Comparison of ENCODE assay signal across 18 cellular contexts in the genomic region with DNA sequence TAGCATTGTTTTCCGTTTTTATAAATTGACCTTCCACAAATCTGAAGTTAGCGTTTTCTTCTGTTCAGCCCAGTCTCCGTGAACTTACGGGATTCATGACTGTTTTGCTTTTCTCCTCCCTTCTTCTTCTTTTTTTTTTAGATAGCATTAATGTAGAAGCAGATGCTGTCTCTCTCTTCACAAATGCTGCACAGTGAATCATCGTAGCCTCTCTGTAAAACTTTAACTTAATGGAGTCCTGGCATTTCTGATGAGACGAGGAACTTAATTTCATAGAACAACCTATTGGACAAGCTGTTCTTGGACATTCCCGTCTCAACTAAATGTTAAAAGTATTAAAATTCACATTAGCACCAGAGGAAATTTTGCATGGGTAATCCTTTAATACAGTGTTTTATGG.
"Had no signal": no experiment of that assay in that cellular context is flagged by ENCODE, and none has a peak within 500 bp of the region (broad histone marks: within the 10 kb centered on the region; RNA-seq: fewer than 3 reads in every experiment).

No MANE protein-coding gene starts in this region.

- H3K27me3 Mint-ChIP-seq: activated CD8-positive, alpha-beta memory T cell treated with anti-CD3 and anti-CD28 coated beads, Interleukin-2, amount 10 ng/mL, durations not matched to agents 7 days and 5 days; brain had no signal

- H3K4me1 ChIP-seq: testis, upper lobe of left lung had no signal

- H3K27me3 ChIP-seq: testis, upper lobe of left lung had no signal

- H3K36me3 ChIP-seq: upper lobe of left lung had no signal

- H3K9me3 Mint-ChIP-seq: activated CD4-positive, alpha-beta T cell treated with anti-CD3 and anti-CD28 coated beads, Interleukin-2, amount 10 ng/mL, durations not matched to agents 24 days and 14 days; activated CD8-positive, alpha-beta T cell treated with anti-CD3 and anti-CD28 coated beads for 36 hours; activated naive CD4-positive, alpha-beta T cell treated with anti-CD3 and anti-CD28 coated beads, Interleukin-2, amount 50 U/mL, for 24 hours; brain had no signal

- H3K4me1 Mint-ChIP-seq: activated CD4-positive, alpha-beta T cell treated with anti-CD3 and anti-CD28 coated beads, Interleukin-2, amount 10 ng/mL, durations not matched to agents 24 days and 14 days; activated CD8-positive, alpha-beta memory T cell treated with anti-CD3 and anti-CD28 coated beads, Interleukin-2, amount 10 ng/mL, durations not matched to agents 7 days and 5 days; activated naive CD4-positive, alpha-beta T cell treated with anti-CD3 and anti-CD28 coated beads, Interleukin-2, amount 50 U/mL, for 24 hours; immature natural killer cell had no signal

- H3K4me3 Mint-ChIP-seq: activated CD4-positive, alpha-beta T cell treated with anti-CD3 and anti-CD28 coated beads, Interleukin-2, amount 10 ng/mL, durations not matched to agents 24 days and 14 days; activated CD8-positive, alpha-beta memory T cell treated with anti-CD3 and anti-CD28 coated beads, Interleukin-2, amount 10 ng/mL, durations not matched to agents 7 days and 5 days; activated CD8-positive, alpha-beta T cell treated with anti-CD3 and anti-CD28 coated beads for 36 hours; activated naive CD4-positive, alpha-beta T cell treated with anti-CD3 and anti-CD28 coated beads, Interleukin-2, amount 50 U/mL, for 24 hours; brain; immature natural killer cell had no signal

- H3K4me3 ChIP-seq: testis, upper lobe of left lung had no signal

- H3K27ac ChIP-seq: testis, upper lobe of left lung had no signal

- H3K9me3 ChIP-seq: testis, upper lobe of left lung had no signal

- DNase-seq: activated CD4-positive, alpha-beta T cell treated with anti-CD3 and anti-CD28 coated beads, Interleukin-2, amount 10 ng/mL, durations not matched to agents 24 days and 14 days; activated CD8-positive, alpha-beta memory T cell treated with anti-CD3 and anti-CD28 coated beads, Interleukin-2, amount 10 ng/mL, durations not matched to agents 7 days and 5 days; activated CD8-positive, alpha-beta T cell treated with anti-CD3 and anti-CD28 coated beads for 36 hours; activated gamma-delta T cell; activated T-cell treated with anti-CD3 and anti-CD28 coated beads for 4 hours; anterior cingulate cortex; erythroblast; immature natural killer cell; nucleus accumbens; posterior cingulate gyrus; stimulated activated CD4-positive, alpha-beta T cell treated with anti-CD3 and anti-CD28 coated beads, Interleukin-2, amount 100 ng/mL, for 48 hours; stimulated activated CD8-positive, alpha-beta memory T cell treated with anti-CD3 and anti-CD28 coated beads, Interleukin-4, amount 100 ng/mL, for 48 hours; stimulated activated naive CD4-positive, alpha-beta T cell; SW 1271; testis; upper lobe of left lung had no signal

- H3K36me3 Mint-ChIP-seq: activated CD8-positive, alpha-beta memory T cell treated with anti-CD3 and anti-CD28 coated beads, Interleukin-2, amount 10 ng/mL, durations not matched to agents 7 days and 5 days; activated naive CD4-positive, alpha-beta T cell treated with anti-CD3 and anti-CD28 coated beads, Interleukin-2, amount 50 U/mL, for 24 hours; brain; immature natural killer cell had no signal

- H3K27ac Mint-ChIP-seq: activated CD4-positive, alpha-beta T cell treated with anti-CD3 and anti-CD28 coated beads, Interleukin-2, amount 10 ng/mL, durations not matched to agents 24 days and 14 days; activated CD8-positive, alpha-beta memory T cell treated with anti-CD3 and anti-CD28 coated beads, Interleukin-2, amount 10 ng/mL, durations not matched to agents 7 days and 5 days; activated CD8-positive, alpha-beta T cell treated with anti-CD3 and anti-CD28 coated beads for 36 hours; activated naive CD4-positive, alpha-beta T cell treated with anti-CD3 and anti-CD28 coated beads, Interleukin-2, amount 50 U/mL, for 24 hours; immature natural killer cell had no signal

- ATAC-seq: activated CD8-positive, alpha-beta memory T cell treated with anti-CD3 and anti-CD28 coated beads, Interleukin-2, amount 10 ng/mL, durations not matched to agents 7 days and 5 days; activated CD8-positive, alpha-beta T cell treated with anti-CD3 and anti-CD28 coated beads for 36 hours had no signal
